Comparison of ENCODE assay signal across 8 cellular contexts in the genomic region with DNA sequence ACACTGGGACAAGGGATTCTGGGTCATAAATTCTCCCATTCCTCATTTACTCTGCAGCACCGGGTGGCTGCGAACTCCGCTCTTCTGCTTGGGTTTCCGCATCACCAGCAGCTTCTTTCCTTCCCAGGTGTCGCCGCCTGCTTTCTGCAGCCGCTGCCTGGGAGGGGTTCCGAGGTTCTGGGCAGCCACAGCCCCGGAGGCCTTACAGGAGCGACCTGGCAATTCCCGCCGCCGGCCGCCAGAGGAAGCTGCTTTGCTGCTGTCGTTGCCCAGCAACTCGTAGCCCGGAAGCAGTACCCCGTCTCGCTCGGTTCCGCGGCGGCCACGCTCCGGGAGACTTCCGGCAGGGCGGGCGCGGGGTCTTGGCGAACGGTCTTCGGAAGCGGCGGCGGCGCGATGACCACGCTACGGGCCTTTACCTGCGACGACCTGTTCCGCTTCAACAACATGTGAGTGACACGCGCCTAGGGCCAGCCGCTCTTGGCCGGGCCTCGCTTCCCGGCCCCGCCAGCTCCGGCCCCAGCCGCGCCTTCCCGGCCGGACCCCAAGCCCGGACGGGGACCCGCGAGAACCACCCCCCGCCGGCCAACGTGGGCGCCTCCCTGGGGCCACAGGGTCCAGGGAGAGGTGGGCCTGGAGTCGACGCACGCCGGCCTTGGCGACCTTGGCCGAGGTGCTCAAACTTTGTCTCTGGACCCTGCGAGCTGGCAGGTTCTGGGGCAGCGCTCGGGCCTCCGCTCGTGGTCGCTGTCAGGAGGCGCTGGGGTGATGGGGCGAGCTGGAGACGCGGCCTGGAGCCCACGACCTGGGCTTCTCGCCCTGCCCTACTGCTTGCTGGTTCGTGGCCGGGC. TPM values are rescaled to one million over a fixed set of nuclear protein-coding genes. Genes with fewer than 3 reads are reported as not detected.
DNase-seq lines count a peak whose midpoint lies in the region; ATAC-seq and TF ChIP-seq lines count a peak whose summit lies in the region.

A gene with protein sequence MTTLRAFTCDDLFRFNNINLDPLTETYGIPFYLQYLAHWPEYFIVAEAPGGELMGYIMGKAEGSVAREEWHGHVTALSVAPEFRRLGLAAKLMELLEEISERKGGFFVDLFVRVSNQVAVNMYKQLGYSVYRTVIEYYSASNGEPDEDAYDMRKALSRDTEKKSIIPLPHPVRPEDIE (plus strand): TSS at position 362 of the 851 bp plus-strand sequence. CDS start 35 bp downstream, at position 397.

- peak; percentile 45 for DNase-seq in BJ (ENCODE audit: low read depth)
- peak; percentile 95 for DNase-seq in NCI-H510A treated with DMSO at 0.1 percent for 48 hours (lab: John Stamatoyannopoulos, UW)
- peak; percentile 95 for DNase-seq in activated CD4-positive, alpha-beta T cell treated with anti-CD3 and anti-CD28 coated beads for 48 hours
- DNase-seq in colonic mucosa, result peak; percentile 95
- DNase-seq in left colon, result peak; percentile 95
- DNase-seq in stimulated activated CD4-positive, alpha-beta T cell treated with anti-CD3 and anti-CD28 coated beads, Interleukin-1b, Interleukin-23, amount 100 ng/mL, for 48 hours, result peak; percentile 93

- H3K4me1 ChIP-seq in colonic mucosa, result peaks cover 9% of the 10 kb centered on the region

- peak within 1 kb of the TSS; percentile 84 to 90 for H3K9ac ChIP-seq in colonic mucosa (ENCODE audit: low read depth in 2 of 2, low read length in 2 of 2)

- intact Hi-C loops in colonic mucosa (cut with DNase I) (loop anchor here (5.0 kb wide), 1 partner anchor 40 kb away; no protein-coding TSS in a partner anchor), left colon (cut with DNase I, micrococcal nuclease) (no loop called here)

- H3K27me3 ChIP-seq in BJ (ENCODE audit: control insufficient read depth, insufficient read depth, low read length), result no peaks in the 10 kb centered on the region
- H3K27me3 ChIP-seq in colonic mucosa, result no peaks in the 10 kb centered on the region

- peak; percentile 93 for TF ChIP-seq CTCF in BJ (IDR thresholded peaks at IDR 0.05; ENCODE audit: insufficient read depth, low read depth, low read length)
- peak; percentile 66 for TF ChIP-seq CTCF in colonic mucosa (IDR thresholded peaks at IDR 0.05)

- POLR2A ChIA-PET in BJ (lab: Charles Lee), result interaction anchor here (0.6 to 1.0 kb wide), 2 partner anchors 20 to 40 kb away, joined by 3 to 4 read pairs; no protein-coding TSS in a partner anchor

- H3K27ac ChIP-seq in colonic mucosa, result peak within 1 kb of the TSS; percentile 48

- ATAC-seq in HG03432 (IDR thresholded peaks at IDR 0.05; ENCODE audit: unreplicated experiment), result peak; percentile 99
- peak; percentile 98 for ATAC-seq in left colon

- CTCF ChIA-PET in BJ (lab: Yijun Ruan, JAX), result interaction anchor here (0.5 to 1.7 kb wide), 14 partner anchors 10 to 915 kb away, joined by 3 to 8 read pairs (median 4); a partner anchor contains a TSS

- no peaks in the 10 kb centered on the region for H3K9me3 ChIP-seq in colonic mucosa

- no peaks in the 10 kb centered on the region for H3K36me3 ChIP-seq in BJ (ENCODE audit: control insufficient read depth, insufficient read depth, low read length)
- no peaks in the 10 kb centered on the region for H3K36me3 ChIP-seq in colonic mucosa

- H3K4me3 ChIP-seq in BJ (ENCODE audit: low read depth, low read length) (peak within 1 kb of the TSS; percentile 93), colonic mucosa (peak within 1 kb of the TSS; percentile 99)

- TF ChIP-seq POLR2A in GM19099 (IDR thresholded peaks at IDR 0.05; ENCODE audit: extremely low read depth, insufficient read length, low read depth), result peak; percentile 72

RNA-seq across cellular contexts. Expression of the gene that starts here (rescaled TPM):
- polyA plus RNA-seq in BJ (2011; rRNA removed), result 34.5 and 63.4 TPM in 2 replicates
- polyA minus RNA-seq in BJ (2011; rRNA and poly(A)+ RNA removed), result 15.9 and 19.7 TPM in 2 replicates
- total RNA-seq in colonic mucosa (10 to 100 TPM; 43.5 to 45.8 TPM), left colon (10 to 100 TPM; 39.2 to 39.6 TPM)

Comparison
In these comparisons a context has a peak if more than half of its experiments do, and no peak if none do; other contexts are left out.
1. Peak in every context shown above with its lines: DNase-seq, ATAC-seq, H3K4me3 ChIP-seq and H3K27ac ChIP-seq.
2. DNase-seq: peak in every context shown above with its lines; median percentile 95 in NCI-H510A treated with DMSO at 0.1 percent for 48 hours; 95 in activated CD4-positive, alpha-beta T cell treated with anti-CD3 and anti-CD28 coated beads for 48 hours; 95 in colonic mucosa; 95 in left colon; 93 in stimulated activated CD4-positive, alpha-beta T cell treated with anti-CD3 and anti-CD28 coated beads, Interleukin-1b, Interleukin-23, amount 100 ng/mL, for 48 hours; 45 in BJ.